Comparison of ENCODE assay signal across 14 cellular contexts in genomic region chr15:100016632-100017031, GRCh38.
DNase-seq lines count a peak whose midpoint lies in the region; ATAC-seq and TF ChIP-seq lines count a peak whose summit lies in the region.
"Had no signal": no experiment of that assay in that cellular context is flagged by ENCODE, and none has a peak within 500 bp of the region (broad histone marks: within the 10 kb centered on the region; RNA-seq: fewer than 3 reads in every experiment).

No MANE protein-coding gene starts in this region.

- 85 to 100% methylated on average over 3 of the region's 3 CpGs for WGBS in endodermal cell (ENCODE audit: insufficient coverage in 1 of 2, insufficient read length in 1 of 2), 2 experiments

- DNase-seq in activated CD8-positive, alpha-beta memory T cell treated with anti-CD3 and anti-CD28 coated beads, Interleukin-2, amount 10 ng/mL, durations not matched to agents 7 days and 5 days: peak; percentile 28
- DNase-seq in activated CD8-positive, alpha-beta memory T cell treated with anti-CD3 and anti-CD28 coated beads, Interleukin-2, amount 50 U/mL, for 48 hours: no peak
- DNase-seq in RPMI8226 (peak; percentile 49), endodermal cell (peak; percentile 19), ureter (ENCODE audit: low spot score) (peak; percentile 9), NCI-H2081 treated with DMSO at 0.1 percent for 48 hours (lab: John Stamatoyannopoulos, UW) (no peak)
- DNase-seq: ACHN; CD4-positive, CD25-positive, alpha-beta regulatory T cell; DMS53; HCEC 1CT; HFFc6 had no signal

- H3K27ac ChIP-seq in endodermal cell (ENCODE audit: low read depth, low read length): no peak overlapping the region
- H3K27ac ChIP-seq: BLaER1 treated with 17β-estradiol and CSF1 and Interleukin-3, amounts not matched to agents 10 nM and 100 nM; HL-60 had no signal

- ATAC-seq in activated CD8-positive, alpha-beta memory T cell treated with anti-CD3 and anti-CD28 coated beads, Interleukin-2, amount 10 ng/mL, durations not matched to agents 7 days and 5 days: no peak
- ATAC-seq in HG03025 (IDR thresholded peaks at IDR 0.05; ENCODE audit: low FRiP score, unreplicated experiment): no peak

- no peaks in the 10 kb centered on the region for H3K9me3 ChIP-seq in endodermal cell (ENCODE audit: control insufficient read depth, low read length)

- H3K4me3 Mint-ChIP-seq in activated CD8-positive, alpha-beta memory T cell treated with anti-CD3 and anti-CD28 coated beads, Interleukin-2, amount 10 ng/mL, durations not matched to agents 7 days and 5 days: no peak overlapping the region
- no peak overlapping the region for H3K4me3 Mint-ChIP-seq in endodermal cell
- H3K4me3 Mint-ChIP-seq: CD4-positive, CD25-positive, alpha-beta regulatory T cell; HFFc6 had no signal

- CTCF ChIA-PET in activated CD8-positive, alpha-beta memory T cell treated with anti-CD3 and anti-CD28 coated beads, Interleukin-2, amount 10 ng/mL, durations not matched to agents 7 days and 5 days (lab: Charles Lee): no interaction called here

- H3K27me3 Mint-ChIP-seq in activated CD8-positive, alpha-beta memory T cell treated with anti-CD3 and anti-CD28 coated beads, Interleukin-2, amount 10 ng/mL, durations not matched to agents 7 days and 5 days: peaks cover 3% of the 10 kb centered on the region
- H3K27me3 Mint-ChIP-seq in endodermal cell (ENCODE audit: insufficient read depth): no peaks in the 10 kb centered on the region
- H3K27me3 Mint-ChIP-seq: CD4-positive, CD25-positive, alpha-beta regulatory T cell had no signal

- no peaks in the 10 kb centered on the region for H3K36me3 ChIP-seq in endodermal cell (ENCODE audit: control insufficient read depth, insufficient read depth, low read length)
- H3K36me3 ChIP-seq: BLaER1 treated with 17β-estradiol and CSF1 and Interleukin-3, amounts not matched to agents 10 nM and 100 nM had no signal

- H3K9ac ChIP-seq in endodermal cell (ENCODE audit: extremely low read depth, low read length, poor library complexity, severe bottlenecking): no peak overlapping the region
- H3K9ac ChIP-seq: BLaER1 treated with 17β-estradiol and CSF1 and Interleukin-3, amounts not matched to agents 10 nM and 100 nM had no signal

- H3K4me1 ChIP-seq in endodermal cell (ENCODE audit: control insufficient read depth, insufficient read depth, low read length): peaks cover 4% of the 10 kb centered on the region
- H3K4me1 ChIP-seq: BLaER1 treated with 17β-estradiol and CSF1 and Interleukin-3, amounts not matched to agents 10 nM and 100 nM had no signal

- H3K27me3 ChIP-seq in endodermal cell (ENCODE audit: control insufficient read depth, insufficient read depth, low read length, poor library complexity, severe bottlenecking): no peaks in the 10 kb centered on the region
- H3K27me3 ChIP-seq: BLaER1 treated with 17β-estradiol and CSF1 and Interleukin-3, amounts not matched to agents 10 nM and 100 nM had no signal

- H3K9me3 Mint-ChIP-seq in activated CD8-positive, alpha-beta memory T cell treated with anti-CD3 and anti-CD28 coated beads, Interleukin-2, amount 10 ng/mL, durations not matched to agents 7 days and 5 days (ENCODE audit: low read depth): no peaks in the 10 kb centered on the region
- peaks cover 11% of the 10 kb centered on the region for H3K9me3 Mint-ChIP-seq in endodermal cell

- H3K36me3 Mint-ChIP-seq in activated CD8-positive, alpha-beta memory T cell treated with anti-CD3 and anti-CD28 coated beads, Interleukin-2, amount 10 ng/mL, durations not matched to agents 7 days and 5 days: no peaks in the 10 kb centered on the region
- H3K36me3 Mint-ChIP-seq in endodermal cell (ENCODE audit: low read depth): peaks cover 1% of the 10 kb centered on the region

- no peaks in the 10 kb centered on the region for H3K4me1 Mint-ChIP-seq in activated CD8-positive, alpha-beta memory T cell treated with anti-CD3 and anti-CD28 coated beads, Interleukin-2, amount 10 ng/mL, durations not matched to agents 7 days and 5 days
- H3K4me1 Mint-ChIP-seq in endodermal cell: peaks cover 19% of the 10 kb centered on the region
- H3K4me1 Mint-ChIP-seq: CD4-positive, CD25-positive, alpha-beta regulatory T cell had no signal

- no peak overlapping the region for H3K27ac Mint-ChIP-seq in activated CD8-positive, alpha-beta memory T cell treated with anti-CD3 and anti-CD28 coated beads, Interleukin-2, amount 10 ng/mL, durations not matched to agents 7 days and 5 days
- H3K27ac Mint-ChIP-seq in endodermal cell: no peak overlapping the region
- H3K27ac Mint-ChIP-seq: CD4-positive, CD25-positive, alpha-beta regulatory T cell; HFFc6 had no signal

- H3K4me3 ChIP-seq in endodermal cell (ENCODE audit: low read length): no peak overlapping the region
- H3K4me3 ChIP-seq: BLaER1 treated with 17β-estradiol and CSF1 and Interleukin-3, amounts not matched to agents 10 nM and 100 nM had no signal

- no peak for TF ChIP-seq CTCF in endodermal cell (conservative IDR thresholded peaks at IDR 0.05)

Comparison
In these comparisons a context has a peak if more than half of its experiments do, and no peak if none do; other contexts are left out.
1. DNase-seq: peak in activated CD8-positive, alpha-beta memory T cell treated with anti-CD3 and anti-CD28 coated beads, Interleukin-2, amount 10 ng/mL, durations not matched to agents 7 days and 5 days (single experiment), RPMI8226 (single experiment), endodermal cell (single experiment) and ureter (single experiment); none in activated CD8-positive, alpha-beta memory T cell treated with anti-CD3 and anti-CD28 coated beads, Interleukin-2, amount 50 U/mL, for 48 hours (single experiment) and NCI-H2081 treated with DMSO at 0.1 percent for 48 hours (single experiment).